27 cellular contexts compared by ENCODE assay signal in the genomic region with DNA sequence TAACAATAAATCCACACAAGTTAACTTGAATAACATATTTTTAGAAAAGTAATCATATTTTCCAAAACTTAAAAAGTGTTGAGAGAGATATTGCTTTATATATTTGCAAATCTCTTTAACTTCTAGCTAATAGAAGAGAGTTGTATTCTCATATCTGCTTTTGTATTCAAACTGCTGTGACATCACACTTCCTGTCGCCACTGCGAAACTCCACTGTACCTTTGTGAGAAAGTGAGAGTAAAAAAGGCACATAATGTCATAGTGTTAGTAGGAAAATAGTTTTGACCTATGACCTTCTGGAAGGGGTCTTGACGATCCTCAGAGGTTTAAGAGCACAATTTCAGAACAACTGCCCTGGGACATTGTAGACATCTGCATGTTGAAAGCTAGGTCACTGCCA. TPM values are rescaled to one million over a fixed set of nuclear protein-coding genes. Genes with fewer than 3 reads are reported as not detected.
A peak's percentile ranks its signal among the peaks of the same experiment; 100 is the strongest.
DNase-seq lines count a peak whose midpoint lies in the region; ATAC-seq and TF ChIP-seq lines count a peak whose summit lies in the region.
"Had no signal": no experiment of that assay in that cellular context is flagged by ENCODE, and none has a peak within 500 bp of the region (broad histone marks: within the 10 kb centered on the region; RNA-seq: fewer than 3 reads in every experiment).

No MANE protein-coding gene starts in this region.

- no peaks in the 10 kb centered on the region for H3K9me2 ChIP-seq in DOHH2 (replicated peaks; ENCODE audit: control insufficient read depth, low read length)

- H3K9me3 ChIP-seq in CD4-positive, CD25-positive, alpha-beta regulatory T cell (ENCODE audit: control insufficient read depth in 2 of 2, low read length in 2 of 2) = no peaks in the 10 kb centered on the region
- H3K9me3 ChIP-seq in DOHH2 (ENCODE audit: control insufficient read depth, insufficient read depth, low read length) = no peaks in the 10 kb centered on the region
- no peaks in the 10 kb centered on the region for H3K9me3 ChIP-seq in testis
- H3K9me3 ChIP-seq: BLaER1, Caco-2, SJSA1 had no signal

- 0 out of 2 replicates have a peak overlapping the region, but pooled peaks have one; percentile 20 for H3K4me2 ChIP-seq in DOHH2 (ENCODE audit: low read length)
- H3K4me2 ChIP-seq: BLaER1 had no signal

- no peaks in the 10 kb centered on the region for H4K20me1 ChIP-seq in DOHH2 (ENCODE audit: control insufficient read depth, insufficient read depth, low read depth, low read length)
- H4K20me1 ChIP-seq: BLaER1 had no signal

- H3K4me3 Mint-ChIP-seq in activated T-cell treated with anti-CD3 and anti-CD28 coated beads, Interleukin-2, amount 50 U/mL, for 24 hours = no peak overlapping the region
- peak overlapping the region in 2 of 4 donors; percentile 8 to 25 for H3K4me3 Mint-ChIP-seq in CD4-positive, CD25-positive, alpha-beta regulatory T cell

- no peak for TF ChIP-seq POLR2A in testis (IDR thresholded peaks at IDR 0.05)

- peak overlapping the region; percentile 1 for H3K4me3 ChIP-seq in CD4-positive, CD25-positive, alpha-beta regulatory T cell (ENCODE audit: low read depth, low read length)
- H3K4me3 ChIP-seq in DOHH2 (ENCODE audit: low read length) (no peak overlapping the region), testis (no peak overlapping the region)
- H3K4me3 ChIP-seq: BLaER1, SJSA1 had no signal

- H3K4me1 Mint-ChIP-seq in activated T-cell treated with anti-CD3 and anti-CD28 coated beads, Interleukin-2, amount 50 U/mL, for 24 hours (ENCODE audit: low read depth) = peaks cover 38% of the 10 kb centered on the region
- H3K4me1 Mint-ChIP-seq in CD4-positive, CD25-positive, alpha-beta regulatory T cell = peaks cover 0 to 54% (median 19%) of the 10 kb centered on the region in 4 donors

- peaks cover 5% of the 10 kb centered on the region for H3K4me1 ChIP-seq in CD4-positive, CD25-positive, alpha-beta regulatory T cell (ENCODE audit: control insufficient read depth, insufficient read depth, low read length, poor library complexity, severe bottlenecking)
- peaks cover 7% of the 10 kb centered on the region for H3K4me1 ChIP-seq in DOHH2 (ENCODE audit: control insufficient read depth, low read length)
- no peaks in the 10 kb centered on the region for H3K4me1 ChIP-seq in testis
- H3K4me1 ChIP-seq: BLaER1, Caco-2, SJSA1 had no signal

- no peaks in the 10 kb centered on the region for H3K27me3 Mint-ChIP-seq in activated T-cell treated with anti-CD3 and anti-CD28 coated beads, Interleukin-2, amount 50 U/mL, for 24 hours
- peaks cover 11% of the 10 kb centered on the region for H3K27me3 Mint-ChIP-seq in CD4-positive, CD25-positive, alpha-beta regulatory T cell
- H3K27me3 Mint-ChIP-seq: CD4-positive, alpha-beta memory T cell had no signal

- no peak for DNase-seq in activated T-cell treated with anti-CD3 and anti-CD28 coated beads, Interleukin-2, amount 50 U/mL, for 24 hours
- no peak for DNase-seq in activated T-cell treated with anti-CD3 and anti-CD28 coated beads for 4 hours
- peak in 2 of 3 donors; percentile 31 to 48 for DNase-seq in CD4-positive, CD25-positive, alpha-beta regulatory T cell
- DNase-seq in testis = no peak
- DNase-seq: Caco-2; CD4-positive, alpha-beta memory T cell; EL; GDM1; HCEC 1CT; Karpas-422; NCI-H1092; NCI-H1417 treated with DMSO at 0.1 percent for 48 hours; NCI-H1694 treated with DMSO at 0.1 percent for 48 hours; NCI-H2081 treated with DMSO at 0.1 percent for 48 hours; NCI-H2171; NCI-H226; NCI-H510A; NCI-H69; Right ventricle myocardium superior; RPMI8226 had no signal

- ATAC-seq in CD4-positive, CD25-positive, alpha-beta regulatory T cell (ENCODE audit: low read depth in 2 of 2) = peak; percentile 58 to 60
- ATAC-seq in HG03095 (IDR thresholded peaks at IDR 0.05; ENCODE audit: unreplicated experiment) (peak; percentile 75), HG02642 (IDR thresholded peaks at IDR 0.05; ENCODE audit: poor library complexity, unreplicated experiment) (no peak), GM21423 (IDR thresholded peaks at IDR 0.05; ENCODE audit: unreplicated experiment) (no peak)

- H3K79me2 ChIP-seq in DOHH2 (ENCODE audit: control insufficient read depth, low read length) = no peaks in the 10 kb centered on the region

- no peak for TF ChIP-seq CTCF in DOHH2 (IDR thresholded peaks at IDR 0.05; ENCODE audit: low read depth, low read length, poor library complexity, severe bottlenecking)
- no peak for TF ChIP-seq CTCF in testis (IDR thresholded peaks at IDR 0.05)

- peak overlapping the region; percentile 65 for H3K27ac Mint-ChIP-seq in activated T-cell treated with anti-CD3 and anti-CD28 coated beads, Interleukin-2, amount 50 U/mL, for 24 hours
- peak overlapping the region in 2 of 3 donors; percentile 75 to 89 for H3K27ac Mint-ChIP-seq in CD4-positive, CD25-positive, alpha-beta regulatory T cell

- H3K27ac ChIP-seq in CD4-positive, CD25-positive, alpha-beta regulatory T cell (ENCODE audit: insufficient read depth, low read length, poor library complexity, severe bottlenecking) = no peak overlapping the region
- H3K27ac ChIP-seq in DOHH2 (ENCODE audit: low read depth, low read length) (no peak overlapping the region), testis (no peak overlapping the region)
- H3K27ac ChIP-seq: BLaER1, SJSA1 had no signal

- peaks cover 3% of the 10 kb centered on the region for H3K36me3 Mint-ChIP-seq in activated T-cell treated with anti-CD3 and anti-CD28 coated beads, Interleukin-2, amount 50 U/mL, for 24 hours (ENCODE audit: low read depth)
- H3K36me3 Mint-ChIP-seq in CD4-positive, CD25-positive, alpha-beta regulatory T cell = peaks cover 26% of the 10 kb centered on the region

- intact Hi-C loops in testis (cut with DNase I; ENCODE audit: low total_unique reads) = no loop called here

- 70 to 72% methylated on average over 3 of the region's 3 CpGs for WGBS in testis, 2 donors

- H3K36me3 ChIP-seq in CD4-positive, CD25-positive, alpha-beta regulatory T cell (ENCODE audit: control insufficient read depth, insufficient read depth, low read length) = no peaks in the 10 kb centered on the region
- no peaks in the 10 kb centered on the region for H3K36me3 ChIP-seq in DOHH2 (ENCODE audit: control insufficient read depth, low read length)
- no peaks in the 10 kb centered on the region for H3K36me3 ChIP-seq in testis (ENCODE audit: low read depth, missing control alignments)
- H3K36me3 ChIP-seq: BLaER1, SJSA1 had no signal

- H3K9me3 Mint-ChIP-seq in activated T-cell treated with anti-CD3 and anti-CD28 coated beads, Interleukin-2, amount 50 U/mL, for 24 hours = peaks cover 3% of the 10 kb centered on the region
- peaks cover 0 to 9% (median 0%) of the 10 kb centered on the region in 7 donors for H3K9me3 Mint-ChIP-seq in CD4-positive, CD25-positive, alpha-beta regulatory T cell

- H3K27me3 ChIP-seq in CD4-positive, CD25-positive, alpha-beta regulatory T cell (ENCODE audit: control insufficient read depth, insufficient read depth, low read length) = peaks cover 2% of the 10 kb centered on the region
- H3K27me3 ChIP-seq in DOHH2 (ENCODE audit: control insufficient read depth, low read length) (no peaks in the 10 kb centered on the region; the same call in 1 of the 2 replicates), testis (no peaks in the 10 kb centered on the region)
- H3K27me3 ChIP-seq: BLaER1, SJSA1 had no signal

- no peaks in the 10 kb centered on the region for H3F3A ChIP-seq in DOHH2 (ENCODE audit: control insufficient read depth, insufficient read depth)

RNA-seq across cellular contexts. Expression of a gene that starts 21.6 kb away (rescaled TPM):
- total RNA-seq in CD4-positive, CD25-positive, alpha-beta regulatory T cell = 7.3 TPM
- polyA plus RNA-seq in CD4-positive, CD25-positive, alpha-beta regulatory T cell = 10 to 100 TPM in 2 of 4 donors, 1 to 10 TPM in 2; 8.9 to 22.5 (median 14.2) TPM
- total RNA-seq in testis = 10 to 100 TPM; 28.7 to 40.4 TPM
- 28.0 TPM for polyA plus RNA-seq in testis (ENCODE audit: insufficient read depth, low read depth, low replicate concordance)
- total RNA-seq: Caco-2, HT-29 had no signal

Comparison
In these comparisons a context has a peak if more than half of its experiments do, and no peak if none do; other contexts are left out.
1. DNase-seq: peak in CD4-positive, CD25-positive, alpha-beta regulatory T cell (2 of 3); none in activated T-cell treated with anti-CD3 and anti-CD28 coated beads, Interleukin-2, amount 50 U/mL, for 24 hours (single experiment), activated T-cell treated with anti-CD3 and anti-CD28 coated beads for 4 hours (single experiment) and testis (single experiment).
2. ATAC-seq: peak in CD4-positive, CD25-positive, alpha-beta regulatory T cell (2 of 2) and HG03095 (single experiment); none in HG02642 (single experiment) and GM21423 (single experiment).